ENCODE assay signal across 8 cellular contexts in the genomic region with DNA sequence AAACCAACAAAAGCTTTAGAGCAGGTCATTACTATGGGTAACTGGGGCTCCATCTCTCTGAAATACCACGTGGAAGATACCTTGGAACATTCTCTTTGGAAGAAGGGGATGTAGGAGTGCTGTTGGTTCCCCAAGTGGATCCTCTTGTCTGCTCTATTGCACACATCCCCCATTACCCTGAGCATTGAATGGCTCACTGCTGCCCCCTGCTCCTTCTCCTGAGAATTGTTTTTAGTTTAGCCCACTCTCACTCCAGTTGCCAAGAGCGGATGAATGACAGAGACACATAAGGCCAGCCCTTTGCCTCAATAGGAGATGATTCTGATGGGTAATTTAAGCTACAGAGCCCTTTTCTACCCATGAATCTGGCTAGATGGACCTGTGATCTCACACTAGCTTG.
A peak's percentile ranks its signal among the peaks of the same experiment; 100 is the strongest.
DNase-seq lines count a peak whose midpoint lies in the region; ATAC-seq and TF ChIP-seq lines count a peak whose summit lies in the region.

No MANE protein-coding gene starts in this region.

- H2BK15ac ChIP-seq in mesendoderm (replicated peaks; ENCODE audit: low read depth): no peak overlapping the region

- no peak overlapping the region for H3K4me3 Mint-ChIP-seq in activated B cell treated with CpG ODN at 0.5 μM for 24 hours
- H3K4me3 Mint-ChIP-seq in stimulated activated memory B cell treated with anti-CD40 and anti-IgM and Interleukin-4, amounts not matched to agents 10 μg/mL and 1 μg/mL and 100 μg/mL, for 72 hours: no peak overlapping the region

- H3K56ac ChIP-seq in mesendoderm (ENCODE audit: low read length): no peak overlapping the region

- H4K8ac ChIP-seq in mesendoderm (ENCODE audit: low read depth, low read length): no peak overlapping the region

- H4K5ac ChIP-seq in mesendoderm (ENCODE audit: low read length): no peak overlapping the region

- H3K4me1 ChIP-seq in mesendoderm (ENCODE audit: control insufficient read depth, low read depth, low read length): peaks cover 2% of the 10 kb centered on the region

- H3K4me1 Mint-ChIP-seq in activated B cell treated with CpG ODN at 0.5 μM for 24 hours: no peaks in the 10 kb centered on the region
- no peaks in the 10 kb centered on the region for H3K4me1 Mint-ChIP-seq in stimulated activated memory B cell treated with anti-CD40 and anti-IgM and Interleukin-4, amounts not matched to agents 10 μg/mL and 1 μg/mL and 100 μg/mL, for 72 hours

- no peak for TF ChIP-seq CTCF in activated B cell treated with CpG ODN at 0.5 μM for 24 hours (IDR thresholded peaks at IDR 0.05)

- in situ Hi-C loops in G401 (cut with HindIII; ENCODE audit: low sequenced_read_pairs) (no loop called here), KBM-7 (cut with MboI; ENCODE audit: low pct_unique_long_range_greater_than_20kb, low sequenced_read_pairs) (loop anchor here (25.0 kb wide), 1 partner anchor 403 kb away; no protein-coding TSS in a partner anchor)

- no peak overlapping the region for H3K27ac Mint-ChIP-seq in activated B cell treated with CpG ODN at 0.5 μM for 24 hours
- no peak overlapping the region for H3K27ac Mint-ChIP-seq in stimulated activated memory B cell treated with anti-CD40 and anti-IgM and Interleukin-4, amounts not matched to agents 10 μg/mL and 1 μg/mL and 100 μg/mL, for 72 hours

- H3K4me2 ChIP-seq in mesendoderm (ENCODE audit: low read length): no peak overlapping the region

- peaks cover 2% of the 10 kb centered on the region for H3K36me3 Mint-ChIP-seq in activated B cell treated with CpG ODN at 0.5 μM for 24 hours (ENCODE audit: low read depth)
- no peaks in the 10 kb centered on the region for H3K36me3 Mint-ChIP-seq in stimulated activated memory B cell treated with anti-CD40 and anti-IgM and Interleukin-4, amounts not matched to agents 10 μg/mL and 1 μg/mL and 100 μg/mL, for 72 hours

- H3K9me3 Mint-ChIP-seq in activated B cell treated with CpG ODN at 0.5 μM for 24 hours: peaks cover 8% of the 10 kb centered on the region
- peaks cover 11% of the 10 kb centered on the region for H3K9me3 Mint-ChIP-seq in stimulated activated memory B cell treated with anti-CD40 and anti-IgM and Interleukin-4, amounts not matched to agents 10 μg/mL and 1 μg/mL and 100 μg/mL, for 72 hours

- H3K27me3 ChIP-seq in mesendoderm (ENCODE audit: insufficient read depth, low read length, poor library complexity): no peaks in the 10 kb centered on the region

- peaks cover 11% of the 10 kb centered on the region for H3K27me3 Mint-ChIP-seq in activated B cell treated with CpG ODN at 0.5 μM for 24 hours
- peaks cover 19% of the 10 kb centered on the region for H3K27me3 Mint-ChIP-seq in stimulated activated memory B cell treated with anti-CD40 and anti-IgM and Interleukin-4, amounts not matched to agents 10 μg/mL and 1 μg/mL and 100 μg/mL, for 72 hours

- no peak overlapping the region for H3K4ac ChIP-seq in mesendoderm (ENCODE audit: low read depth, low read length)

- no peaks in the 10 kb centered on the region for H3K36me3 ChIP-seq in mesendoderm (ENCODE audit: control insufficient read depth, insufficient read depth, low read length)

- H3K79me1 ChIP-seq in mesendoderm (ENCODE audit: low read length): no peaks in the 10 kb centered on the region

- no peak overlapping the region for H3K18ac ChIP-seq in mesendoderm (ENCODE audit: low read length)

- intact Hi-C loops in activated B cell treated with CpG ODN at 0.5 μM for 24 hours (cut with micrococcal nuclease): loop anchor here (1.0 to 5.0 kb wide), 4 partner anchors 676 to 1087 kb away; no protein-coding TSS in a partner anchor

- H2AK5ac ChIP-seq in mesendoderm (ENCODE audit: low read length): no peak overlapping the region

- ATAC-seq in GM21576 (IDR thresholded peaks at IDR 0.05; ENCODE audit: unreplicated experiment): peak; percentile 88
- peak; percentile 50 for ATAC-seq in activated B cell treated with CpG ODN at 0.5 μM for 24 hours (ENCODE audit: low read depth)
- ATAC-seq in stimulated activated memory B cell treated with anti-CD40 and anti-IgM and Interleukin-4, amounts not matched to agents 10 μg/mL and 1 μg/mL and 100 μg/mL, for 72 hours: peak; percentile 67

- no peak overlapping the region for H3K9ac ChIP-seq in mesendoderm (ENCODE audit: low read length)

- WGBS in mesendoderm (ENCODE audit: extremely low coverage, insufficient coverage, low lambda C conversion rate): no CpG with 5 or more reads among the region's 2 CpGs

- POLR2A ChIA-PET in activated B cell treated with CpG ODN at 0.5 μM for 24 hours (lab: Charles Lee): no interaction called here

- no peak overlapping the region for H3K27ac ChIP-seq in mesendoderm (ENCODE audit: low read depth, low read length)

- DNase-seq in G401 (ENCODE audit: low spot score) (peak; percentile 17), KBM-7 (peak; percentile 71), activated B cell treated with CpG ODN at 0.5 μM for 24 hours (no peak), cerebellar cortex (ENCODE audit: low spot score) (peak; percentile 42), mesendoderm (peak; percentile 76), NCI-H1105 (lab: John Stamatoyannopoulos, UW) (no peak)

- H3K23ac ChIP-seq in mesendoderm (ENCODE audit: low read length): no peak overlapping the region

- H3K79me2 ChIP-seq in mesendoderm (ENCODE audit: control insufficient read depth, insufficient read depth, low read length): no peaks in the 10 kb centered on the region

- no peak overlapping the region for H3K4me3 ChIP-seq in mesendoderm (ENCODE audit: low read length)

- H2BK120ac ChIP-seq in mesendoderm (ENCODE audit: low read depth, low read length): no peak overlapping the region

- H2BK5ac ChIP-seq in mesendoderm (ENCODE audit: low read length): no peak overlapping the region

- CTCF ChIA-PET in activated B cell treated with CpG ODN at 0.5 μM for 24 hours (lab: Charles Lee): interaction anchor here (0.8 to 3.5 kb wide), 11 partner anchors 10 to 852 kb away, joined by 3 to 43 read pairs (median 3); no protein-coding TSS in a partner anchor

Comparison
In these comparisons a context has a peak if more than half of its experiments do, and no peak if none do; other contexts are left out.
1. DNase-seq: peak in G401 (single experiment), KBM-7 (single experiment), cerebellar cortex (single experiment) and mesendoderm (single experiment); none in activated B cell treated with CpG ODN at 0.5 μM for 24 hours (single experiment) and NCI-H1105 (single experiment).
2. Peak in every context shown above with its lines, with median percentiles within 50 percentile points of each other: ATAC-seq.